ENCODE assay signal across 8 cellular contexts in the genomic region with DNA sequence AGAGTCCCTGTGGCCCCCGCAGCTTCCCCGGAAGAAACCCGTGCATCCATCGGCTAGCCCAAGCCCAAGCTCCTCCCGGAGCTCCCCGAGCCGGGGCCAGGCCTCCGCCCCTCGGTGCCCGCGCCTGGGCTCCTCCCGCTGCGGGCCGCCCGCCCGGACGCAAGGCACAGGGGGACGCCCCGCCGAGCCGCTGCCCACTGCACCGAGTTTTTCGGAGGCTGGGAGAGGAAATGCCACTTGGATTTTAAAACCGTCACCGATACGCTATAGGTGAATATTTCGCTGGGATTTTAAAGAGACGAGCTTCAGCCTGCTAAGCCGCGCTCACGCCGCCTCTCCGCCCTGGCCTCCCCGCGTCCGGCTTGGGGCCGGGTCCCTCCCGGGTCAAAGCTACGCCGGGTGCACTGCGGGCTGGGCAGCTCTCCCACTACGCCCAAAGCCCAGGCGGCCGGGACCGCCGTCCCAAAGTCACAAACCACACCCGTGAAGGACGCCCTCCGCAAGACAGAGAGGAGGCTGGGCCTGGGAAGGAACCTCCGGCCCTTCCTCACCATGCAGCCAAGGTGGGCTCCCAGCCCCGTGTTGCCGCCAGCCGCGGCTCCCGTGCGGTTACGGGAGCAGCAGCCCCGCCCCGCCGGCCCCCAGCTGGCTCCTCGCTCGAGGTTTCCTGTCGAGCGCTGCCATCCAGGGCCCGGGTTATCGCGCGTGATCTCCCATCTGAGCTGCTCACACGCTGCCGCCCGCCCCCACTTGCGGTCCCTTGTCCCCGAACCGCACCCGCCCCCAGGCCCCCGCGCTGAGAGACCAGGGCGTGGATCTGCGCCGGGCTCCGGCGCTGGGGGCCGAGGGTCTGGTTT.
DNase-seq lines count a peak whose midpoint lies in the region; ATAC-seq and TF ChIP-seq lines count a peak whose summit lies in the region.

No MANE protein-coding gene starts in this region.

- H3K4me3 Mint-ChIP-seq in CD4-positive, alpha-beta T cell, result peak overlapping the region; percentile 94

- peaks cover 69% of the 10 kb centered on the region for H3K36me3 Mint-ChIP-seq in CD4-positive, alpha-beta T cell (ENCODE audit: low read depth)

- peak overlapping the region; percentile 65 to 88 (median 84) for H3K4me3 ChIP-seq in tibial nerve

- H3K4me1 Mint-ChIP-seq in CD4-positive, alpha-beta T cell (ENCODE audit: low read depth), result peaks cover 82% of the 10 kb centered on the region

- TF ChIP-seq POLR2A in tibial nerve (IDR thresholded peaks at IDR 0.05), result peak in 1 of 2 donors; percentile 7

- no peaks in the 10 kb centered on the region for H3K9me3 ChIP-seq in CD4-positive, alpha-beta T cell (ENCODE audit: control insufficient read depth, low read length)
- H3K9me3 ChIP-seq in tibial nerve, result no peaks in the 10 kb centered on the region

- peak; percentile 69 for ATAC-seq in CD4-positive, alpha-beta T cell (ENCODE audit: poor library complexity)
- ATAC-seq in GM19438 (IDR thresholded peaks at IDR 0.05; ENCODE audit: low read depth, unreplicated experiment) (peak; percentile 67), omental fat pad (ENCODE audit: low FRiP score) (peak; percentile 86)

- H3K27me3 ChIP-seq in CD4-positive, alpha-beta T cell (ENCODE audit: control insufficient read depth, insufficient read depth, low read length), result no peaks in the 10 kb centered on the region
- H3K27me3 ChIP-seq in tibial nerve, result no peaks in the 10 kb centered on the region

- 0 to 3% methylated on average over 16 to 62 of the region's 83 CpGs for WGBS in tibial nerve, 2 donors

- H3K27me3 Mint-ChIP-seq in CD4-positive, alpha-beta T cell, result no peaks in the 10 kb centered on the region

- no peaks in the 10 kb centered on the region for H3K9me3 Mint-ChIP-seq in CD4-positive, alpha-beta T cell

- peak; percentile 70 to 85 (median 76) for DNase-seq in CD4-positive, alpha-beta T cell
- peak; percentile 4 for DNase-seq in HS-27A (ENCODE audit: low read depth)
- DNase-seq in SHP77 (lab: John Stamatoyannopoulos, UW), result peak; percentile 47 to 72
- DNase-seq in activated naive CD4-positive, alpha-beta T cell (lab: John Stamatoyannopoulos, UW), result peak; percentile 28 to 77 (median 60)
- peak; percentile 22 for DNase-seq in globus pallidus (ENCODE audit: low spot score)
- peak; percentile 36 for DNase-seq in omental fat pad (ENCODE audit: low spot score)
- peak; percentile 37 to 40 for DNase-seq in tibial nerve (ENCODE audit: low spot score in 2 of 2)

- no peak for TF ChIP-seq CTCF in CD4-positive, alpha-beta T cell (IDR thresholded peaks at IDR 0.05)
- no peak for TF ChIP-seq CTCF in omental fat pad (IDR thresholded peaks at IDR 0.05)
- no peak for TF ChIP-seq CTCF in tibial nerve (IDR thresholded peaks at IDR 0.05)

- H3K27ac Mint-ChIP-seq in CD4-positive, alpha-beta T cell, result peak overlapping the region; percentile 100

- no peaks in the 10 kb centered on the region for H3K36me3 ChIP-seq in tibial nerve

- TF ChIP-seq EP300 in tibial nerve (IDR thresholded peaks at IDR 0.05), result peak in 1 of 2 donors; percentile 4

- peaks cover 0 to 7% (median 0%) of the 10 kb centered on the region in 4 donors for H3K4me1 ChIP-seq in tibial nerve

- POLR2A ChIA-PET in CD4-positive, alpha-beta T cell (lab: Charles Lee), result interaction anchor here (0.5 to 8.7 kb wide), 28 partner anchors 8 to 365 kb away, joined by 3 to 202 read pairs (median 10); a partner anchor contains a TSS

- intact Hi-C loops in CD4-positive, alpha-beta T cell (cut with DNase I, micrococcal nuclease), result loop anchor here (1.0 to 5.0 kb wide), 6 partner anchors 8 to 177 kb away; a partner anchor contains a TSS

- CTCF ChIA-PET in CD4-positive, alpha-beta T cell (lab: Charles Lee), result interaction anchor here (0.6 to 3.0 kb wide), 15 partner anchors 8 to 235 kb away, joined by 3 to 9 read pairs (median 4); a partner anchor contains a TSS

- H3K27ac ChIP-seq in CD4-positive, alpha-beta T cell (ENCODE audit: low read depth, low read length), result peak overlapping the region; percentile 98
- H3K27ac ChIP-seq in tibial nerve, result peak overlapping the region; percentile 43 to 90 (median 81)

Comparison
In these comparisons a context has a peak if more than half of its experiments do, and no peak if none do; other contexts are left out.
1. Peak in every context shown above with its lines: DNase-seq, ATAC-seq, H3K4me3 ChIP-seq and H3K27ac ChIP-seq.
2. DNase-seq: peak in every context shown above with its lines; median percentile 76 in CD4-positive, alpha-beta T cell; 60 in activated naive CD4-positive, alpha-beta T cell; 60 in SHP77; 38 in tibial nerve; 36 in omental fat pad; 22 in globus pallidus; 4 in HS-27A.